In the genomic region with DNA sequence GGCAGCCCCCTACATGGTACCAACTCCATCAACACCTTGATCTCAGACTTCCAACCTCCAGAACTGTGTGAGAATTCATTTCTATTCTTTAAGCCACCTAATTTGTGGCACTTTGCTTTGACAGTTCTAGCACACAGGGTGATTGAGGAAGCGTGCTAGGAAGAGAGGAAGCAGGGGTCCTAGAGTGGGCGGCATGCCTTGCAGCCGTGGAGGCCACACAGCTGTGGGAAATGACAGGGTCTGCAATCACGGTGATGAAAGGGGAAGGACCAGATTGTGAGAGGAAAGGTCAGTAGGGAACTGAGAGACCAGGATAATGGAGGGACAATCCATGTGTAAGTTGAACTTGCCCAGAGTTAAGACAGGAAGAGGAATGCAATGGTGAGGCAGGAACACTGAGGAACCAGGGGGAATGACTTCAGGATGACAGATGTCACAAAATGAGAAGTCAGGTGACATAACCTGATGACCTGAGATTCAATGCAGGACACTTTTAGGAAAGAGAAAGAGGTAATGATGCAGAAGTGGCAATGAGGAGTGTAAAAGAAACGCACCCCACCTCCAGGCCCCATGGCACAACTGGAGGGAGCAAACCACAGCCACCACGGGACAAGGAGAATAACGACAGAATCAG, we compare ENCODE assay signal across 28 cellular contexts.
"Had no signal": no experiment of that assay in that cellular context is flagged by ENCODE, and none has a peak within 500 bp of the region (broad histone marks: within the 10 kb centered on the region; RNA-seq: fewer than 3 reads in every experiment).

No MANE protein-coding gene starts in this region.

- H3K36me3 Mint-ChIP-seq: activated CD4-positive, alpha-beta memory T cell treated with anti-CD3 and anti-CD28 coated beads for 36 hours; activated naive CD4-positive, alpha-beta T cell treated with anti-CD3 and anti-CD28 coated beads, Interleukin-2, amount 10 ng/mL, durations not matched to agents 7 days and 5 days; memory B cell; natural killer cell; neural progenitor cell had no signal

- H3K4me3 Mint-ChIP-seq: activated CD4-positive, alpha-beta memory T cell treated with anti-CD3 and anti-CD28 coated beads for 36 hours; activated naive CD4-positive, alpha-beta T cell treated with anti-CD3 and anti-CD28 coated beads, Interleukin-2, amount 10 ng/mL, durations not matched to agents 7 days and 5 days; activated T-helper 1 cell treated with anti-CD3 and anti-CD28 coated beads, Interleukin-12 subunit alpha, Interleukin-12 subunit beta, Interleukin-2, Interleukin-4 antibody, amounts not matched to agents 30 ng/mL and 10 ng/mL and 1 ng/mL, durations not matched to agents 14 hours and 24 hours and 36 hours; endodermal cell; memory B cell; natural killer cell; neural progenitor cell had no signal

- H3K9ac ChIP-seq: neural progenitor cell had no signal

- H3K9me3 Mint-ChIP-seq: endodermal cell, memory B cell, natural killer cell, neural progenitor cell had no signal

- H2AFZ ChIP-seq: neural progenitor cell had no signal

- H3K27me3 ChIP-seq: foreskin keratinocyte, heart left ventricle, neural progenitor cell, right atrium auricular region, suprapubic skin, tibial artery had no signal

- H3K9me3 ChIP-seq: heart left ventricle, right atrium auricular region, suprapubic skin, tibial artery had no signal

- H3K27me3 Mint-ChIP-seq: activated CD4-positive, alpha-beta memory T cell treated with anti-CD3 and anti-CD28 coated beads for 36 hours had no signal

- H3K4me2 ChIP-seq: neural progenitor cell, smooth muscle cell had no signal

- H3K4me3 ChIP-seq: heart left ventricle, neural progenitor cell, right atrium auricular region, smooth muscle cell, suprapubic skin, tibial artery had no signal

- H3K4me1 ChIP-seq: neural progenitor cell, right atrium auricular region, suprapubic skin, tibial artery had no signal

- DNase-seq: activated CD4-positive, alpha-beta memory T cell treated with anti-CD3 and anti-CD28 coated beads for 36 hours; activated CD4-positive, alpha-beta T cell treated with anti-CD3 and anti-CD28 coated beads for 48 hours; activated CD8-positive, alpha-beta memory T cell treated with anti-CD3 and anti-CD28 coated beads, Interleukin-2, amount 50 U/mL, for 4 hours; activated gamma-delta T cell; activated naive CD4-positive, alpha-beta T cell treated with anti-CD3 and anti-CD28 coated beads, Interleukin-2, amount 10 ng/mL, durations not matched to agents 7 days and 5 days; activated T-cell treated with anti-CD3 and anti-CD28 coated beads, Interleukin-2, amount 50 U/mL, for 1 hour; amygdala; caudate nucleus; cortex of kidney; endodermal cell; foreskin keratinocyte; heart left ventricle; natural killer cell; stimulated activated CD4-positive, alpha-beta T cell treated with anti-CD3 and anti-CD28 coated beads, Interleukin-1b, Interleukin-23, amount 100 ng/mL, for 48 hours; stimulated activated CD4-positive, alpha-beta T cell treated with anti-CD3 and anti-CD28 coated beads, Interleukin-4, amount 100 ng/mL, for 4 hours; stimulated activated CD8-positive, alpha-beta memory T cell treated with anti-CD3 and anti-CD28 coated beads, Interleukin-4, amount 100 ng/mL, for 48 hours; stimulated activated naive CD4-positive, alpha-beta T cell; T-helper 9 cell; tibial artery; WERI-Rb-1 had no signal

- H3K4me1 Mint-ChIP-seq: activated naive CD4-positive, alpha-beta T cell treated with anti-CD3 and anti-CD28 coated beads, Interleukin-2, amount 10 ng/mL, durations not matched to agents 7 days and 5 days; natural killer cell; neural progenitor cell had no signal

- H3K27ac Mint-ChIP-seq: activated CD4-positive, alpha-beta memory T cell treated with anti-CD3 and anti-CD28 coated beads for 36 hours; activated naive CD4-positive, alpha-beta T cell treated with anti-CD3 and anti-CD28 coated beads, Interleukin-2, amount 10 ng/mL, durations not matched to agents 7 days and 5 days; activated T-helper 1 cell treated with anti-CD3 and anti-CD28 coated beads, Interleukin-12 subunit alpha, Interleukin-12 subunit beta, Interleukin-2, Interleukin-4 antibody, amounts not matched to agents 30 ng/mL and 10 ng/mL and 1 ng/mL, durations not matched to agents 14 hours and 24 hours and 36 hours; endodermal cell; memory B cell; neural progenitor cell had no signal

- ATAC-seq: activated CD4-positive, CD25-positive, alpha-beta regulatory T cell treated with anti-CD3 and anti-CD28 coated beads, Interleukin-2, amount 50 U/mL, for 24 hours; esophagus mucosa; foreskin keratinocyte; heart left ventricle; natural killer cell had no signal

- H3K27ac ChIP-seq: foreskin keratinocyte, heart left ventricle, neural progenitor cell, right atrium auricular region, suprapubic skin, tibial artery, WERI-Rb-1 had no signal

- H3K36me3 ChIP-seq: heart left ventricle, neural progenitor cell, right atrium auricular region, suprapubic skin, tibial artery, WERI-Rb-1 had no signal
